In the genomic region with DNA sequence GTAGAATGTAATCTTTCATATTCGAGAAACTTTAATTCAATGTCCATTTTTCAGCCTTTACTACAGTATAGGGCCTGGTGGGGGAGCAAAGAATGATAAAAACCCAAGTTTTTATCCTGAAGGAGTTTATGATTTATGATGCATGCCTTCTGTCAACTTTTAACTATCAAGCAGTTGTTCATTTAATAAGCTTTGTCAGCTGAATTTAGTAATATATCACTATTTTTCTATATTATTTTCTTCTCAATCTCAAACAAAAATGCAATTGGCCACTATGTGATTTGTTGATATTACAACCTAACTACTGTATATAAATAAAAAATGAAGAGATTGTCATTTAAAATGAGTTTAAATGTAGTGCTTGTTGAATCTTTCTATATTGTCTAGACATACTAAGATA, we compare ENCODE assay signal across 12 cellular contexts. TPM values are rescaled to one million over a fixed set of nuclear protein-coding genes. Genes with fewer than 3 reads are reported as not detected.
DNase-seq lines count a peak whose midpoint lies in the region; ATAC-seq and TF ChIP-seq lines count a peak whose summit lies in the region.
"Had no signal": no experiment of that assay in that cellular context is flagged by ENCODE, and none has a peak within 500 bp of the region (broad histone marks: within the 10 kb centered on the region; RNA-seq: fewer than 3 reads in every experiment).

No MANE protein-coding gene starts in this region.

- no peak for ATAC-seq in activated naive CD4-positive, alpha-beta T cell treated with anti-CD3 and anti-CD28 coated beads, Interleukin-2, amount 50 U/mL, for 72 hours
- ATAC-seq in HG02938 (IDR thresholded peaks at IDR 0.05; ENCODE audit: unreplicated experiment): no peak
- ATAC-seq: stimulated activated naive CD8-positive, alpha-beta T cell treated with anti-CD3 and anti-CD28 coated beads, Interleukin-15, amount 100 ng/mL, for 72 hours had no signal

- peaks cover 37% of the 10 kb centered on the region for H3K4me1 Mint-ChIP-seq in activated naive CD4-positive, alpha-beta T cell treated with anti-CD3 and anti-CD28 coated beads, Interleukin-2, amount 50 U/mL, for 24 hours
- H3K4me1 Mint-ChIP-seq in chondrocyte (ENCODE audit: low read depth): peaks cover 26% of the 10 kb centered on the region

- H3K9me3 ChIP-seq in OCI-LY3 (ENCODE audit: insufficient read depth, low read length): no peaks in the 10 kb centered on the region
- H3K9me3 ChIP-seq in smooth muscle cell (replicated peaks; ENCODE audit: low read depth): no peaks in the 10 kb centered on the region

- H3F3A ChIP-seq in smooth muscle cell (ENCODE audit: low read depth): no peaks in the 10 kb centered on the region

- H3K4me1 ChIP-seq in OCI-LY3 (ENCODE audit: low read length): peaks cover 11% of the 10 kb centered on the region
- peaks cover 18% of the 10 kb centered on the region for H3K4me1 ChIP-seq in smooth muscle cell (ENCODE audit: low read depth)

- peak overlapping the region; percentile 99 for H3K4me3 ChIP-seq in OCI-LY3 (ENCODE audit: low read length)
- H3K4me3 ChIP-seq in smooth muscle cell: peak overlapping the region; percentile 1
- H3K4me3 ChIP-seq in foreskin fibroblast (ENCODE audit: low read depth in 1 of 2, low read length in 2 of 2): no peak overlapping the region

- no peak for DNase-seq in activated naive CD4-positive, alpha-beta T cell treated with anti-CD3 and anti-CD28 coated beads, Interleukin-2, amount 50 U/mL, for 72 hours (ENCODE audit: low spot score in 2 of 2)
- DNase-seq in chondrocyte (ENCODE audit: low spot score) (no peak), smooth muscle cell (lab: John Stamatoyannopoulos, UW; ENCODE audit: unreplicated experiment) (no peak), foreskin fibroblast (no peak), AG20443 (ENCODE audit: low spot score) (no peak)
- DNase-seq: GDM1; stimulated activated CD4-positive, alpha-beta T cell treated with anti-CD3 and anti-CD28 coated beads, Interleukin-4, amount 100 ng/mL, for 24 hours; stimulated activated naive CD8-positive, alpha-beta T cell treated with anti-CD3 and anti-CD28 coated beads, Interleukin-15, amount 100 ng/mL, for 72 hours had no signal

- peak overlapping the region; percentile 70 for H3K27ac Mint-ChIP-seq in activated naive CD4-positive, alpha-beta T cell treated with anti-CD3 and anti-CD28 coated beads, Interleukin-2, amount 50 U/mL, for 24 hours
- no peak overlapping the region for H3K27ac Mint-ChIP-seq in activated naive CD4-positive, alpha-beta T cell treated with anti-CD3 and anti-CD28 coated beads, Interleukin-2, amount 50 U/mL, for 72 hours
- H3K27ac Mint-ChIP-seq in chondrocyte (ENCODE audit: unreplicated experiment): peak overlapping the region; percentile 49

- H3K79me2 ChIP-seq in OCI-LY3 (ENCODE audit: low read length) (peaks cover 80% of the 10 kb centered on the region), smooth muscle cell (ENCODE audit: low read depth) (peaks cover 65% of the 10 kb centered on the region)

- H3K4me2 ChIP-seq in OCI-LY3 (ENCODE audit: low read length) (peak overlapping the region; percentile 69), smooth muscle cell (peak overlapping the region; percentile 92)

- peaks cover 4% of the 10 kb centered on the region for H4K20me1 ChIP-seq in OCI-LY3 (ENCODE audit: insufficient read depth, low read length)
- peaks cover 11% of the 10 kb centered on the region for H4K20me1 ChIP-seq in smooth muscle cell (ENCODE audit: low read depth)

- H3K27ac ChIP-seq in OCI-LY3 (ENCODE audit: low read length) (peak overlapping the region; percentile 94), smooth muscle cell (ENCODE audit: low read depth) (no peak overlapping the region)
- H3K27ac ChIP-seq: epithelial cell of prostate had no signal

- WGBS in smooth muscle cell (ENCODE audit: low lambda C conversion rate): 96% methylated on average over 1 of the region's 1 CpG

- TF ChIP-seq CTCF in OCI-LY3 (IDR thresholded peaks at IDR 0.05; ENCODE audit: low read depth, low read length): no peak
- TF ChIP-seq CTCF in chondrocyte (IDR thresholded peaks at IDR 0.05): no peak
- TF ChIP-seq CTCF in smooth muscle cell (IDR thresholded peaks at IDR 0.05; ENCODE audit: borderline replicate concordance, insufficient read depth, poor library complexity, severe bottlenecking): no peak
- TF ChIP-seq CTCF in foreskin fibroblast (IDR thresholded peaks at IDR 0.05; ENCODE audit: low read depth, low read length): no peak

- H3K9ac ChIP-seq in OCI-LY3 (ENCODE audit: low read length) (peak overlapping the region; percentile 99; the same call in 1 of the 2 replicates), smooth muscle cell (ENCODE audit: low read depth) (no peak overlapping the region)

- H3K36me3 Mint-ChIP-seq in activated naive CD4-positive, alpha-beta T cell treated with anti-CD3 and anti-CD28 coated beads, Interleukin-2, amount 50 U/mL, for 24 hours: peaks cover 7% of the 10 kb centered on the region
- H3K36me3 Mint-ChIP-seq in activated naive CD4-positive, alpha-beta T cell treated with anti-CD3 and anti-CD28 coated beads, Interleukin-2, amount 50 U/mL, for 72 hours: peaks cover 10 to 28% of the 10 kb centered on the region in 2 donors
- H3K36me3 Mint-ChIP-seq in chondrocyte (ENCODE audit: low read depth): peaks cover 10% of the 10 kb centered on the region

- H3K9me3 Mint-ChIP-seq in activated naive CD4-positive, alpha-beta T cell treated with anti-CD3 and anti-CD28 coated beads, Interleukin-2, amount 50 U/mL, for 24 hours: no peaks in the 10 kb centered on the region
- no peaks in the 10 kb centered on the region for H3K9me3 Mint-ChIP-seq in activated naive CD4-positive, alpha-beta T cell treated with anti-CD3 and anti-CD28 coated beads, Interleukin-2, amount 50 U/mL, for 72 hours
- H3K9me3 Mint-ChIP-seq in chondrocyte (ENCODE audit: low read depth): no peaks in the 10 kb centered on the region
- H3K9me3 Mint-ChIP-seq: stimulated activated naive CD8-positive, alpha-beta T cell treated with anti-CD3 and anti-CD28 coated beads, Interleukin-15, amount 100 ng/mL, for 72 hours had no signal

- no peaks in the 10 kb centered on the region for H3K27me3 Mint-ChIP-seq in activated naive CD4-positive, alpha-beta T cell treated with anti-CD3 and anti-CD28 coated beads, Interleukin-2, amount 50 U/mL, for 24 hours
- no peaks in the 10 kb centered on the region for H3K27me3 Mint-ChIP-seq in chondrocyte (ENCODE audit: low read depth)
- H3K27me3 Mint-ChIP-seq: stimulated activated naive CD8-positive, alpha-beta T cell treated with anti-CD3 and anti-CD28 coated beads, Interleukin-15, amount 100 ng/mL, for 72 hours had no signal

- peak overlapping the region; percentile 71 for H3K4me3 Mint-ChIP-seq in activated naive CD4-positive, alpha-beta T cell treated with anti-CD3 and anti-CD28 coated beads, Interleukin-2, amount 50 U/mL, for 24 hours
- H3K4me3 Mint-ChIP-seq in chondrocyte (ENCODE audit: unreplicated experiment): peak overlapping the region; percentile 91

- H3K36me3 ChIP-seq in OCI-LY3 (replicated peaks; ENCODE audit: low read depth, low read length): peaks cover 32% of the 10 kb centered on the region
- H3K36me3 ChIP-seq in smooth muscle cell (ENCODE audit: low read depth): peaks cover 18% of the 10 kb centered on the region

- no peaks in the 10 kb centered on the region for H3K27me3 ChIP-seq in OCI-LY3 (ENCODE audit: low read depth, low read length)
- H3K27me3 ChIP-seq in smooth muscle cell (ENCODE audit: low read depth): no peaks in the 10 kb centered on the region

- no peak overlapping the region for H2AFZ ChIP-seq in OCI-LY3 (ENCODE audit: low read depth, low read length)
- no peak overlapping the region for H2AFZ ChIP-seq in smooth muscle cell (ENCODE audit: low read depth)

RNA-seq across cellular contexts. Expression of a gene that starts 2.4 kb away (rescaled TPM):
- total RNA-seq in activated naive CD4-positive, alpha-beta T cell treated with anti-CD3 and anti-CD28 coated beads, Interleukin-2, amount 50 U/mL, for 72 hours: 10 to 100 TPM; 18.9 to 36.1 TPM
- 22.4 to 25.6 TPM (median 25.4 TPM) in 3 replicates for total RNA-seq in chondrocyte
- total RNA-seq in smooth muscle cell: 18.1 and 19.7 TPM in 2 replicates
- polyA plus RNA-seq in smooth muscle cell: 15.7 and 16.4 TPM in 2 replicates

Comparison
In these comparisons a context has a peak if more than half of its experiments do, and no peak if none do; other contexts are left out.
1. H3K27ac Mint-ChIP-seq: peak in activated naive CD4-positive, alpha-beta T cell treated with anti-CD3 and anti-CD28 coated beads, Interleukin-2, amount 50 U/mL, for 24 hours (single experiment) and chondrocyte (single experiment); none in activated naive CD4-positive, alpha-beta T cell treated with anti-CD3 and anti-CD28 coated beads, Interleukin-2, amount 50 U/mL, for 72 hours (0 of 2).
2. H3K4me3 ChIP-seq: peak in OCI-LY3 (single experiment) and smooth muscle cell (single experiment); none in foreskin fibroblast (0 of 2).